Comparison of ENCODE assay signal across 29 cellular contexts in genomic region chr2:232306741-232307305, GRCh38.
DNase-seq lines count a peak whose midpoint lies in the region; ATAC-seq and TF ChIP-seq lines count a peak whose summit lies in the region.
"Had no signal": no experiment of that assay in that cellular context is flagged by ENCODE, and none has a peak within 500 bp of the region (broad histone marks: within the 10 kb centered on the region; RNA-seq: fewer than 3 reads in every experiment).

No MANE protein-coding gene starts in this region.

- peak overlapping the region; percentile 57 to 90 (median 84) for H3K27ac Mint-ChIP-seq in CD8-positive, alpha-beta memory T cell
- H3K27ac Mint-ChIP-seq in activated naive CD8-positive, alpha-beta T cell treated with anti-CD3 and anti-CD28 coated beads, Interleukin-2, amount 10 ng/mL, durations not matched to agents 7 days and 5 days: peak overlapping the region; percentile 87
- H3K27ac Mint-ChIP-seq in nephron progenitor cell: peak overlapping the region; percentile 88
- H3K27ac Mint-ChIP-seq: activated naive CD4-positive, alpha-beta T cell treated with anti-CD3 and anti-CD28 coated beads for 36 hours; endodermal cell had no signal

- H3K9me3 ChIP-seq in BLaER1 treated with 17β-estradiol and CSF1 and Interleukin-3, amounts not matched to agents 10 nM and 100 nM (replicated peaks in 1 of 11): peaks cover 11 to 32% (median 19%) of the 10 kb centered on the region in 11 experiments
- no peaks in the 10 kb centered on the region for H3K9me3 ChIP-seq in CD8-positive, alpha-beta memory T cell (ENCODE audit: low read length)
- H3K9me3 ChIP-seq: MG63, mucosa of descending colon, neutrophil, SJSA1 had no signal

- peak overlapping the region in 9 of 11 experiments; percentile 13 to 64 (median 44); a peak in 18 of 22 replicates for H3K4me2 ChIP-seq in BLaER1 treated with 17β-estradiol and CSF1 and Interleukin-3, amounts not matched to agents 10 nM and 100 nM

- H3K27me3 ChIP-seq in BLaER1 treated with 17β-estradiol and CSF1 and Interleukin-3, amounts not matched to agents 10 nM and 100 nM: no peaks in the 10 kb centered on the region
- no peaks in the 10 kb centered on the region for H3K27me3 ChIP-seq in CD8-positive, alpha-beta memory T cell (ENCODE audit: insufficient read depth, low read length, poor library complexity, severe bottlenecking)
- H3K27me3 ChIP-seq: cardiac muscle cell, foreskin keratinocyte, heart right ventricle, MG63, neutrophil, SJSA1, tibial nerve had no signal

- no peaks in the 10 kb centered on the region for H3K27me3 Mint-ChIP-seq in CD8-positive, alpha-beta memory T cell
- no peaks in the 10 kb centered on the region for H3K27me3 Mint-ChIP-seq in activated naive CD8-positive, alpha-beta T cell treated with anti-CD3 and anti-CD28 coated beads, Interleukin-2, amount 10 ng/mL, durations not matched to agents 7 days and 5 days
- H3K27me3 Mint-ChIP-seq in nephron progenitor cell (ENCODE audit: low read depth, poor library complexity): peaks cover 2% of the 10 kb centered on the region

- ATAC-seq in activated naive CD8-positive, alpha-beta T cell treated with anti-CD3 and anti-CD28 coated beads, Interleukin-2, amount 10 ng/mL, durations not matched to agents 7 days and 5 days (ENCODE audit: low read depth): no peak
- ATAC-seq in HG03432 (IDR thresholded peaks at IDR 0.05; ENCODE audit: unreplicated experiment) (no peak), GM19455 (IDR thresholded peaks at IDR 0.05; ENCODE audit: unreplicated experiment) (no peak)
- ATAC-seq: esophagus mucosa, foreskin keratinocyte, heart right ventricle, mucosa of descending colon had no signal

- DNase-seq in CD8-positive, alpha-beta memory T cell: no peak
- no peak for DNase-seq in activated naive CD8-positive, alpha-beta T cell treated with anti-CD3 and anti-CD28 coated beads, Interleukin-2, amount 10 ng/mL, durations not matched to agents 7 days and 5 days
- no peak for DNase-seq in nephron progenitor cell
- DNase-seq in stimulated activated CD4-positive, alpha-beta T cell treated with anti-CD3 and anti-CD28 coated beads, Interleukin-4, amount 100 ng/mL, for 24 hours: no peak
- DNase-seq: ACHN; activated CD4-positive, CD25-positive, alpha-beta regulatory T cell; activated naive CD4-positive, alpha-beta T cell treated with anti-CD3 and anti-CD28 coated beads for 36 hours; activated T-cell treated with anti-CD3 and anti-CD28 coated beads, Interleukin-2, amount 50 U/mL, for 48 hours; anterior cingulate cortex; endodermal cell; foreskin keratinocyte; heart right ventricle; KBM-7; MG63; mucosa of descending colon; NCI-H2081 treated with DMSO at 0.1 percent for 48 hours; NCI-H748 treated with DMSO at 0.1 percent for 48 hours; psoas muscle; RPMI8226; stimulated activated CD4-positive, alpha-beta T cell treated with anti-CD3 and anti-CD28 coated beads, Interleukin-15, amount 100 ng/mL, for 24 hours had no signal

- peaks cover 9 to 23% (median 11%) of the 10 kb centered on the region in 3 donors for H3K36me3 Mint-ChIP-seq in CD8-positive, alpha-beta memory T cell
- peaks cover 34% of the 10 kb centered on the region for H3K36me3 Mint-ChIP-seq in activated naive CD8-positive, alpha-beta T cell treated with anti-CD3 and anti-CD28 coated beads, Interleukin-2, amount 10 ng/mL, durations not matched to agents 7 days and 5 days
- H3K36me3 Mint-ChIP-seq in nephron progenitor cell (ENCODE audit: low read depth): peaks cover 38% of the 10 kb centered on the region

- peak overlapping the region in 7 of 11 experiments; percentile 11 to 56 (median 13); a peak in 7 of 22 replicates for H3K27ac ChIP-seq in BLaER1 treated with 17β-estradiol and CSF1 and Interleukin-3, amounts not matched to agents 10 nM and 100 nM
- no peak overlapping the region for H3K27ac ChIP-seq in CD8-positive, alpha-beta memory T cell (ENCODE audit: low read depth, low read length)
- H3K27ac ChIP-seq: cardiac muscle cell, foreskin keratinocyte, heart right ventricle, neutrophil, psoas muscle, SJSA1, tibial nerve had no signal

- H4K20me1 ChIP-seq in BLaER1 treated with 17β-estradiol and CSF1 and Interleukin-3, amounts not matched to agents 10 nM and 100 nM: no peaks in the 10 kb centered on the region

- peak overlapping the region in 3 of 7 donors; percentile 20 to 53 (median 30) for H3K4me3 Mint-ChIP-seq in CD8-positive, alpha-beta memory T cell
- H3K4me3 Mint-ChIP-seq in activated naive CD8-positive, alpha-beta T cell treated with anti-CD3 and anti-CD28 coated beads, Interleukin-2, amount 10 ng/mL, durations not matched to agents 7 days and 5 days: peak overlapping the region; percentile 66
- no peak overlapping the region for H3K4me3 Mint-ChIP-seq in nephron progenitor cell
- H3K4me3 Mint-ChIP-seq: activated naive CD4-positive, alpha-beta T cell treated with anti-CD3 and anti-CD28 coated beads for 36 hours; endodermal cell had no signal

- H3K4me3 ChIP-seq in BLaER1 treated with 17β-estradiol and CSF1 and Interleukin-3, amounts not matched to agents 10 nM and 100 nM: no peak overlapping the region
- H3K4me3 ChIP-seq in CD8-positive, alpha-beta memory T cell (ENCODE audit: low read length): no peak overlapping the region
- H3K4me3 ChIP-seq: cardiac muscle cell, heart right ventricle, lung, MG63, mucosa of descending colon, psoas muscle, SJSA1, tibial nerve had no signal

- H3K4me1 ChIP-seq in BLaER1 treated with 17β-estradiol and CSF1 and Interleukin-3, amounts not matched to agents 10 nM and 100 nM: peaks cover 28 to 57% (median 48%) of the 10 kb centered on the region in 10 experiments
- peaks cover 33% of the 10 kb centered on the region for H3K4me1 ChIP-seq in CD8-positive, alpha-beta memory T cell (ENCODE audit: insufficient read depth, low read length)
- H3K4me1 ChIP-seq: foreskin keratinocyte, psoas muscle, tibial nerve had no signal

- peaks cover 0 to 2% (median 0%) of the 10 kb centered on the region in 5 donors for H3K9me3 Mint-ChIP-seq in CD8-positive, alpha-beta memory T cell
- H3K9me3 Mint-ChIP-seq in activated naive CD8-positive, alpha-beta T cell treated with anti-CD3 and anti-CD28 coated beads, Interleukin-2, amount 10 ng/mL, durations not matched to agents 7 days and 5 days: no peaks in the 10 kb centered on the region
- peaks cover 7% of the 10 kb centered on the region for H3K9me3 Mint-ChIP-seq in nephron progenitor cell
- H3K9me3 Mint-ChIP-seq: activated naive CD4-positive, alpha-beta T cell treated with anti-CD3 and anti-CD28 coated beads for 36 hours; endodermal cell had no signal

- peaks cover 25 to 41% (median 33%) of the 10 kb centered on the region in 11 experiments for H3K36me3 ChIP-seq in BLaER1 treated with 17β-estradiol and CSF1 and Interleukin-3, amounts not matched to agents 10 nM and 100 nM
- H3K36me3 ChIP-seq in CD8-positive, alpha-beta memory T cell (ENCODE audit: insufficient read depth, low read length): no peaks in the 10 kb centered on the region
- H3K36me3 ChIP-seq: cardiac muscle cell, MG63, neutrophil, SJSA1 had no signal

- POLR2A ChIA-PET in CD8-positive, alpha-beta memory T cell (lab: Charles Lee): interaction anchor here (0.5 kb wide), 1 partner anchor 320 kb away, joined by 3 read pairs; no protein-coding TSS in a partner anchor
- POLR2A ChIA-PET in activated naive CD8-positive, alpha-beta T cell treated with anti-CD3 and anti-CD28 coated beads, Interleukin-2, amount 10 ng/mL, durations not matched to agents 7 days and 5 days (lab: Charles Lee): interaction anchor here (1.5 kb wide), 1 partner anchor 9 kb away, joined by 7 read pairs; no protein-coding TSS in a partner anchor

- peaks cover 44 to 52% (median 49%) of the 10 kb centered on the region in 3 donors for H3K4me1 Mint-ChIP-seq in CD8-positive, alpha-beta memory T cell
- peaks cover 46% of the 10 kb centered on the region for H3K4me1 Mint-ChIP-seq in activated naive CD8-positive, alpha-beta T cell treated with anti-CD3 and anti-CD28 coated beads, Interleukin-2, amount 10 ng/mL, durations not matched to agents 7 days and 5 days
- H3K4me1 Mint-ChIP-seq in nephron progenitor cell: peaks cover 14% of the 10 kb centered on the region

- CTCF ChIA-PET in CD8-positive, alpha-beta memory T cell (lab: Charles Lee): interaction anchor here (0.8 to 2.2 kb wide), 4 partner anchors 9 to 19 kb away, joined by 3 to 9 read pairs (median 6); no protein-coding TSS in a partner anchor

- no peak overlapping the region for H3K9ac ChIP-seq in BLaER1 treated with 17β-estradiol and CSF1 and Interleukin-3, amounts not matched to agents 10 nM and 100 nM

- TF ChIP-seq CTCF in nephron progenitor cell (IDR thresholded peaks at IDR 0.05): no peak
